19 cellular contexts compared by ENCODE assay signal in the genomic region with DNA sequence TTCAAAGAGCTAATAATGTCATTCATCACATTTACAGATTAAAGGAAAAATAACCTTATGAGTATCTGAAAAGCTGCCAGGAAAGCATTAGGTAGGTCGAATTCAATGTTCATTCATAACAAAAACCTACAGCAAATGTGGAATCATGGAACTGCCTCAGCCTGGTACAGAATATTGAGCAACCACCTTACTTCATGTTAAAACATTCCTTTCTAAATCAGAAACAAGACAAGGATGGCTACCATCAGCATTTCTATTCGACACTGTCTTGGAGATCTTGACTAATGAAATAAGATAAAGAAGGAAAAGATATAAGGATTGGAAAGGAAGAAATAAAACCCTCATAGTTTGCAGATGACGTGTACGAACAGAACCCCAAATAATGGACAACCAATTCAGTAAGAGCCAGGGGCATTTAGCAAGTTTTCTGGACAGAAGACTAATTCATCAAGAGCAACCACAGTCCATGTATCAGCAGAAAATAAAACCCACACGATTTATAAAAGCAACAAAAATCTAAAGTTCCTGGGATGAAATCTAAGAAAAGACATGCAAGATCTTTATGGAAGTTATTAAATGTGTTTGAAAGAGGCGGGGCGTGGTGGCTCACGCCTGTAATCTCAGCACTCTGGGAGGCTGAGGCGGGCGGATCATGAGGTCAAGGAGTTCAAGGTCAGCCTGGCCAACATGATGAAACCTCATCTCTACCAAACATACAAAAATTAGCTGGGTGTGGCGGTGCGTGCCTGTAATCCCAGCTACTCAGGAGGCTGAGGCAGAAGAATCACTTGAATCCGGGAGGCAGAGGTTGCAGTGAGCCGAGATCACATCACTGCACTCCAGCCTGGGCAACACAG. TPM values are rescaled to one million over a fixed set of nuclear protein-coding genes. Genes with fewer than 3 reads are reported as not detected.
DNase-seq lines count a peak whose midpoint lies in the region; ATAC-seq and TF ChIP-seq lines count a peak whose summit lies in the region.
"Had no signal": no experiment of that assay in that cellular context is flagged by ENCODE, and none has a peak within 500 bp of the region (broad histone marks: within the 10 kb centered on the region; RNA-seq: fewer than 3 reads in every experiment).

No MANE protein-coding gene starts in this region.

- peak overlapping the region; percentile 25 to 74 (median 60); a peak in 18 of 22 replicates for H3K4me2 ChIP-seq in BLaER1 treated with 17β-estradiol and CSF1 and Interleukin-3, amounts not matched to agents 10 nM and 100 nM
- H3K4me2 ChIP-seq: A549 had no signal

- no peaks in the 10 kb centered on the region for H3K27me3 Mint-ChIP-seq in chondrocyte (ENCODE audit: low read depth)
- H3K27me3 Mint-ChIP-seq in mesothelial cell of epicardium (ENCODE audit: low read depth), result no peaks in the 10 kb centered on the region
- no peaks in the 10 kb centered on the region for H3K27me3 Mint-ChIP-seq in effector memory CD8-positive, alpha-beta T cell

- H3K27me3 ChIP-seq in BLaER1 treated with 17β-estradiol and CSF1 and Interleukin-3, amounts not matched to agents 10 nM and 100 nM, result peaks cover 0 to 6% (median 0%) of the 10 kb centered on the region in 11 experiments; a peak in 2 of 22 replicates

- no peak overlapping the region for H3K9ac ChIP-seq in BLaER1 treated with 17β-estradiol and CSF1 and Interleukin-3, amounts not matched to agents 10 nM and 100 nM

- DNase-seq in RPMI8226 (peak; percentile 1), chondrocyte (ENCODE audit: low spot score) (no peak), mesothelial cell of epicardium (ENCODE audit: low spot score in 2 of 2, unreplicated experiment in 2 of 2) (no peak), EL (no peak), NCI-H510A treated with DMSO at 0.1 percent for 48 hours (lab: John Stamatoyannopoulos, UW) (no peak)
- no peak for DNase-seq in activated naive CD4-positive, alpha-beta T cell treated with anti-CD3 and anti-CD28 coated beads, Interleukin-2, amount 50 U/mL, for 72 hours (ENCODE audit: low spot score in 2 of 2)
- no peak for DNase-seq in effector memory CD8-positive, alpha-beta T cell
- DNase-seq: DMS53; H9; MV-4-11; NCI-H1436 treated with DMSO at 0.1 percent for 48 hours; NCI-H2107; NCI-H345; NCI-H69; NK-92 treated with Interleukin-12 subunit alpha and Interleukin-12 subunit beta, amount 100 ng/mL, for 24 hours; SIG-M5 had no signal

- H3K9me3 Mint-ChIP-seq in chondrocyte (ENCODE audit: low read depth) (peaks cover 10% of the 10 kb centered on the region), mesothelial cell of epicardium (peaks cover 34% of the 10 kb centered on the region)
- no peaks in the 10 kb centered on the region for H3K9me3 Mint-ChIP-seq in activated naive CD4-positive, alpha-beta T cell treated with anti-CD3 and anti-CD28 coated beads, Interleukin-2, amount 50 U/mL, for 72 hours
- H3K9me3 Mint-ChIP-seq in effector memory CD8-positive, alpha-beta T cell, result no peaks in the 10 kb centered on the region

- H4K20me1 ChIP-seq in BLaER1 treated with 17β-estradiol and CSF1 and Interleukin-3, amounts not matched to agents 10 nM and 100 nM, result no peaks in the 10 kb centered on the region

- H3K36me3 Mint-ChIP-seq in chondrocyte (ENCODE audit: low read depth), result peaks cover 19% of the 10 kb centered on the region
- H3K36me3 Mint-ChIP-seq in mesothelial cell of epicardium, result peaks cover 47% of the 10 kb centered on the region
- no peaks in the 10 kb centered on the region for H3K36me3 Mint-ChIP-seq in activated naive CD4-positive, alpha-beta T cell treated with anti-CD3 and anti-CD28 coated beads, Interleukin-2, amount 50 U/mL, for 72 hours
- H3K36me3 Mint-ChIP-seq in effector memory CD8-positive, alpha-beta T cell (ENCODE audit: insufficient read depth), result peaks cover 4% of the 10 kb centered on the region
- H3K36me3 Mint-ChIP-seq: CD14-positive monocyte had no signal

- H3K27ac Mint-ChIP-seq in chondrocyte (ENCODE audit: unreplicated experiment), result peak overlapping the region; percentile 80
- H3K27ac Mint-ChIP-seq in mesothelial cell of epicardium, result peak overlapping the region; percentile 85
- H3K27ac Mint-ChIP-seq in activated naive CD4-positive, alpha-beta T cell treated with anti-CD3 and anti-CD28 coated beads, Interleukin-2, amount 50 U/mL, for 72 hours, result no peak overlapping the region
- H3K27ac Mint-ChIP-seq in effector memory CD8-positive, alpha-beta T cell, result no peak overlapping the region
- H3K27ac Mint-ChIP-seq: CD14-positive monocyte, H9 had no signal

- peaks cover 19% of the 10 kb centered on the region for H3K4me1 Mint-ChIP-seq in chondrocyte (ENCODE audit: low read depth)
- H3K4me1 Mint-ChIP-seq in mesothelial cell of epicardium, result peaks cover 11% of the 10 kb centered on the region
- H3K4me1 Mint-ChIP-seq in effector memory CD8-positive, alpha-beta T cell (ENCODE audit: low read depth in 2 of 2), result no peaks in the 10 kb centered on the region
- H3K4me1 Mint-ChIP-seq: CD14-positive monocyte, H9 had no signal

- H3K27ac ChIP-seq in BLaER1 treated with 17β-estradiol and CSF1 and Interleukin-3, amounts not matched to agents 10 nM and 100 nM, result no peak overlapping the region
- H3K27ac ChIP-seq: A549 had no signal

- no peak for ATAC-seq in activated naive CD4-positive, alpha-beta T cell treated with anti-CD3 and anti-CD28 coated beads, Interleukin-2, amount 50 U/mL, for 72 hours
- ATAC-seq in effector memory CD8-positive, alpha-beta T cell (replicated peaks), result no peak
- ATAC-seq: A549 had no signal

- peaks cover 10 to 38% (median 28%) of the 10 kb centered on the region in 10 experiments; a peak in 19 of 20 replicates for H3K4me1 ChIP-seq in BLaER1 treated with 17β-estradiol and CSF1 and Interleukin-3, amounts not matched to agents 10 nM and 100 nM
- H3K4me1 ChIP-seq: A549 had no signal

- H3K36me3 ChIP-seq in BLaER1 treated with 17β-estradiol and CSF1 and Interleukin-3, amounts not matched to agents 10 nM and 100 nM, result peaks cover 0 to 14% (median 8%) of the 10 kb centered on the region in 11 experiments; a peak in 12 of 22 replicates

- TF ChIP-seq CTCF in chondrocyte (IDR thresholded peaks at IDR 0.05) (no peak), mesothelial cell of epicardium (IDR thresholded peaks at IDR 0.05; ENCODE audit: unreplicated experiment) (no peak)

- H3K4me3 Mint-ChIP-seq in chondrocyte (ENCODE audit: unreplicated experiment) (no peak overlapping the region), mesothelial cell of epicardium (no peak overlapping the region)
- no peak overlapping the region for H3K4me3 Mint-ChIP-seq in effector memory CD8-positive, alpha-beta T cell
- H3K4me3 Mint-ChIP-seq: CD14-positive monocyte, H9 had no signal

- H3K4me3 ChIP-seq in BLaER1 treated with 17β-estradiol and CSF1 and Interleukin-3, amounts not matched to agents 10 nM and 100 nM, result no peak overlapping the region
- H3K4me3 ChIP-seq: A549 had no signal

- H3K9me3 ChIP-seq in BLaER1 treated with 17β-estradiol and CSF1 and Interleukin-3, amounts not matched to agents 10 nM and 100 nM (replicated peaks in 1 of 11), result peaks cover 32 to 39% (median 34%) of the 10 kb centered on the region in 11 experiments

RNA-seq across cellular contexts. Expression of a gene that starts 37.8 kb away (rescaled TPM):
- 0.39 to 6.9 TPM (median 6.7 TPM) in 3 replicates for total RNA-seq in chondrocyte
- 7.4 to 9.6 TPM (median 9.2 TPM) in 3 replicates for total RNA-seq in mesothelial cell of epicardium
- total RNA-seq in activated naive CD4-positive, alpha-beta T cell treated with anti-CD3 and anti-CD28 coated beads, Interleukin-2, amount 50 U/mL, for 72 hours, result 1 to 10 TPM in 1 of 2 donors, under 1 TPM in 1; 0.61 to 3.1 TPM

Comparison
In these comparisons a context has a peak if more than half of its experiments do, and no peak if none do; other contexts are left out.
1. H3K27ac Mint-ChIP-seq: peak in chondrocyte (single experiment) and mesothelial cell of epicardium (single experiment); none in activated naive CD4-positive, alpha-beta T cell treated with anti-CD3 and anti-CD28 coated beads, Interleukin-2, amount 50 U/mL, for 72 hours (0 of 2) and effector memory CD8-positive, alpha-beta T cell (0 of 2).